Comparison of ENCODE assay signal across 8 cellular contexts in the genomic region with DNA sequence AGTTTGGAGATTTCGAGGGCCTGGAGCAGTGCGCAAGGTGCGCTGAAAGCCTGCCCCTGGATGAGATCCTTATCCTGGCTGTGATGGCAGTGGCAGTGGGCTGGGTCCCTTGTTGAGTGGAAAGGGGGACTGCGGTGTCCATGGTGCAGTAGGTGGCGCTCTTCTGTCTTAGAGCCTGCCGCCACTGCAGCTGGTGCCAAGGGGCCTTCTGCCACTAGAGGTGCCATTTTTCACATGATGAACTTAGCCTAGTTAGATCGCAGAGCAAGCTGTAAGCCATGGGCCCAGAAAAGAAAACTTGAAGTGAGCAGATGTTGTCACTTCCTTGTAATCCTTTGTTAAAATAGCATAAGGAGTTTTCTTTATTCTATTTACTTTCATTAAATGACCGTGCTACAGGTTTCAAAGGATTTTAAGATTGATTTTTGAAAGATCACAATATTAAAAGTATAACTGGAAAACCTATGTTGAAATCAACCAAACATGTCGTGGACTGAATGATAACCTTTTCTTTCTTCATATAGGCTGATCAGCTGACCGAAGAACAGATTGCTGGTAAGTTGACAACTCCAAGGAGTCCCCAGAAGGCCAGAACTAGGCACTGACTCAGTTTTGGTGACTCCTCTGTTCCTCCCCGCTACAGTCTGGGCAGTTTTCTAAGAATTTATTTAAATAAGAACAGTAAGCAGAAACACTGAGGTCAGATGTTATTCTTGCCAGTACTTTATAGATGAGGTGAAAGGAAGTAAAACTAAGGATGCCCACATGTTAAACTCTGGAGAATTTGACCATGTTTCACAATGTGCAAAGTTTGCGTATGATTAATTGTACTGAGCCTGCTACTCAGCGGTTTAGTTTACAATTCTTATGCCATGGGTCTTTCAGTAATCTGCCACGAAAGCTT.
A peak's percentile ranks its signal among the peaks of the same experiment; 100 is the strongest.
DNase-seq lines count a peak whose midpoint lies in the region; ATAC-seq and TF ChIP-seq lines count a peak whose summit lies in the region.

No MANE protein-coding gene starts in this region.

- TF ChIP-seq CTCF in AG09309 (IDR thresholded peaks at IDR 0.05; ENCODE audit: control insufficient read depth, insufficient read depth, low read depth, low read length, missing control alignments): peak; percentile 100

- peak; percentile 78 for DNase-seq in AG09309 (ENCODE audit: low read depth)
- peak; percentile 66 for DNase-seq in NCI-H226
- peak; percentile 76 for DNase-seq in activated CD4-positive, CD25-positive, alpha-beta regulatory T cell treated with anti-CD3 and anti-CD28 coated beads, Interleukin-2, amount 50 U/mL, for 16 hours (ENCODE audit: low read depth, low spot score)
- peak; percentile 84 for DNase-seq in central memory CD4-positive, alpha-beta T cell
- DNase-seq in kidney tubule cell (ENCODE audit: low spot score): peak; percentile 92
- DNase-seq in stimulated activated CD4-positive, alpha-beta T cell treated with anti-CD3 and anti-CD28 coated beads, Interleukin-15, amount 100 ng/mL, for 24 hours: peak; percentile 90

- peak; percentile 55 for ATAC-seq in GM18907 (IDR thresholded peaks at IDR 0.05; ENCODE audit: unreplicated experiment)
- ATAC-seq in HG03196 (IDR thresholded peaks at IDR 0.05; ENCODE audit: unreplicated experiment): peak; percentile 50

- H3K4me3 ChIP-seq in AG09309 (ENCODE audit: control insufficient read depth, low read depth, low read length): peak overlapping the region; percentile 18; the same call in 1 of the 2 replicates

Comparison
In these comparisons a context has a peak if more than half of its experiments do, and no peak if none do; other contexts are left out.
1. Peak in every context shown above with its lines: DNase-seq, ATAC-seq and H3K4me3 ChIP-seq.